1 cellular context compared by ENCODE assay signal in the genomic region with DNA sequence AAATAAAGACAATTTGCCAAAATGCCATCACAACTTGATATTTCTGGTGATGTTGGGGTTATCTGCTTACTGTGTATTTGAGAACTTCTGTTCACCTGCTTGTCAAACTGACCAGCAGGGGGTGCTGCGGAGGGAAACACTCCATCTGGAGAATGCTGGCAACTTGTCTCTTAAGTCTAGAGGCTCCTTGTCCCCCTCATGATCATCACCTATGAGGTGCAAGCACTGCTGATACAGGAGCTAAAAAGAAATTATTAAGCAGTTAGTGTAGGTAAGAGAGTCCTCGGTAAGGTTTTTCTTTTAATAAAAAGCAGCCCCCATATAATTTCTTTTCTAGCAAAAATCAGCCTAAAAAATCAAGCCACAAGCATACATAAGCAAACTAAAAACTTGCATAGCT.
TF ChIP-seq lines count a peak whose summit lies in the region.

No MANE protein-coding gene starts in this region.

TF ChIP-seq in H1, 55 proteins besides CTCF, POLR2A, EP300 and RAD21:
- TF ChIP-seq RBBP5 (IDR thresholded peaks at IDR 0.05; ENCODE audit: borderline replicate concordance, low read depth, low read length) (no peak), KDM4A (IDR thresholded peaks at IDR 0.05; ENCODE audit: low read depth, low read length, severe bottlenecking) (no peak), KDM5A (IDR thresholded peaks at IDR 0.05; ENCODE audit: low read length) (no peak), POU5F1 (IDR thresholded peaks at IDR 0.05; ENCODE audit: low read depth, low read length) (no peak), CBX8 (IDR thresholded peaks at IDR 0.05; ENCODE audit: borderline replicate concordance, low read depth, low read length) (no peak), CHD2 (IDR thresholded peaks at IDR 0.05; ENCODE audit: low read length) (no peak), ASH2L (IDR thresholded peaks at IDR 0.05; ENCODE audit: low read length) (no peak), TAF1 (IDR thresholded peaks at IDR 0.05; ENCODE audit: low read depth, low read length) (no peak), GTF2F1 (IDR thresholded peaks at IDR 0.05; ENCODE audit: borderline replicate concordance, low read depth, low read length) (no peak), SP2 (IDR thresholded peaks at IDR 0.05; ENCODE audit: low read length) (no peak), NRF1 (IDR thresholded peaks at IDR 0.05; ENCODE audit: low read depth, low read length) (no peak), CREB1 (IDR thresholded peaks at IDR 0.05) (no peak)
- TF ChIP-seq, protein P1, sequence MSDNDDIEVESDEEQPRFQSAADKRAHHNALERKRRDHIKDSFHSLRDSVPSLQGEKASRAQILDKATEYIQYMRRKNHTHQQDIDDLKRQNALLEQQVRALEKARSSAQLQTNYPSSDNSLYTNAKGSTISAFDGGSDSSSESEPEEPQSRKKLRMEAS (IDR thresholded peaks at IDR 0.05): no peak
- TF ChIP-seq, protein P2, sequence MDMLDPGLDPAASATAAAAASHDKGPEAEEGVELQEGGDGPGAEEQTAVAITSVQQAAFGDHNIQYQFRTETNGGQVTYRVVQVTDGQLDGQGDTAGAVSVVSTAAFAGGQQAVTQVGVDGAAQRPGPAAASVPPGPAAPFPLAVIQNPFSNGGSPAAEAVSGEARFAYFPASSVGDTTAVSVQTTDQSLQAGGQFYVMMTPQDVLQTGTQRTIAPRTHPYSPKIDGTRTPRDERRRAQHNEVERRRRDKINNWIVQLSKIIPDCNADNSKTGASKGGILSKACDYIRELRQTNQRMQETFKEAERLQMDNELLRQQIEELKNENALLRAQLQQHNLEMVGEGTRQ (IDR thresholded peaks at IDR 0.05; ENCODE audit: low read length): no peak
